ENCODE assay signal across 16 cellular contexts in the genomic region with DNA sequence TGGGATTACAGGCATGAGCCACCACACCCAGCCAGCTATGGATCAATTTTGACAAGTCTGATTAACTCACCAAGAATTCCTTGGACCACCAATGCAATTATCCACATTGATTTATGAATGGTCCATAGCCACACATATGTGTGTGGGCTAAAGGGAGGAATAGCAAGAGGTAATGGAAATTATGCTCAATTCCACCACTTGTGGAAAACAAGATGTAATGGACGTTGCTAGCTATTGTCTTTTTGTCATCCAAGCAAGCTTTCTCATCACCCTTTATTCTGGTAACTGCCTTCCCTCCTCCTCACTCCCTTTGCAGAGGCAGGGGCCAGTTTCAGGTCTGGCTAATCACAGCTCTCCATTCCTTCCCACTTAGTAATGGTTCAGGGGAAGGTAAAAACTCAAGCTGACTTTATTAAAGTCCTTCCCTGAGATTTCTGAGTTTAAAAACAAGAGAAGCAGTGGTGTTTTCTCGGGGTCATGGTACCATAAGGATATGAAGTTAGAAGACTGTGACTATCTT.
"Had no signal": no experiment of that assay in that cellular context is flagged by ENCODE, and none has a peak within 500 bp of the region (broad histone marks: within the 10 kb centered on the region; RNA-seq: fewer than 3 reads in every experiment).

No MANE protein-coding gene starts in this region.

- H3K9me3 ChIP-seq: esophagus muscularis mucosa, mucosa of descending colon, ovary, right atrium auricular region, sigmoid colon, stomach, thoracic aorta, transverse colon had no signal

- H3K4me3 ChIP-seq: esophagus muscularis mucosa, lung, mucosa of descending colon, ovary, right atrium auricular region, sigmoid colon, skin epidermis, stomach, thoracic aorta, transverse colon had no signal

- H3K36me3 ChIP-seq: esophagus muscularis mucosa, ovary, right atrium auricular region, sigmoid colon, stomach, thoracic aorta, transverse colon had no signal

- ATAC-seq: naive thymus-derived CD8-positive, alpha-beta T cell had no signal

- DNase-seq: effector memory CD4-positive, alpha-beta T cell; left ventricle myocardium superior; ovary; sigmoid colon; stimulated activated CD4-positive, alpha-beta T cell treated with anti-CD3 and anti-CD28 coated beads, Interleukin-4, amount 100 ng/mL, for 4 hours; substantia nigra had no signal

- H3K27ac ChIP-seq: esophagus muscularis mucosa, foreskin keratinocyte, ovary, right atrium auricular region, sigmoid colon, skin epidermis, stomach, thoracic aorta, transverse colon had no signal

- H3K27me3 ChIP-seq: foreskin keratinocyte, ovary, right atrium auricular region, transverse colon had no signal
